ENCODE assay signal across 1 cellular context in the genomic region with DNA sequence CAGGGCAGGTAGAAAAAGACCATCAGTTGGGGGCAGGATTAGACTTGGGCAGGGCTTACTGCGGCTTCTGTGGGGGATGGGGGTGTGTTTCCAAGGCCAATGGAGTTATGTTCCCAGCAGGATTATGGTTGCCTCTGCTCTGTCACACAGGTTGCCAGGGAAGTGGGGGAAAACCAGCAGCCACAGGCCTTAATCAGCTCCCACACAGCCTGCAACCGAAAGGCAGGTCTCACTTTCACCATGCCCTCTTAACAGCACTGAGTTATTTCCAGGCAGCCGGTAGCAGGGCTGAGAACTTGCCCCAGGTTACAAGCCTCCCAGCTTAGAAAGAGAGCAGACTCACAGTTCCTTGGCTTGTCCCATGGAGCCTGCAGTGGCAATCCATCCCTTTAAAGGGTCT.
TF ChIP-seq lines count a peak whose summit lies in the region.

No MANE protein-coding gene starts in this region.

TF ChIP-seq in H1, 55 proteins besides CTCF, POLR2A, EP300 and RAD21:
- TF ChIP-seq POLR2AphosphoS5 (IDR thresholded peaks at IDR 0.05; ENCODE audit: low read depth, low read length) (no peak), MAX (IDR thresholded peaks at IDR 0.05) (no peak), SP4 (IDR thresholded peaks at IDR 0.05; ENCODE audit: low read length) (no peak), ASH2L (IDR thresholded peaks at IDR 0.05; ENCODE audit: low read length) (no peak), TAF1 (IDR thresholded peaks at IDR 0.05; ENCODE audit: low read depth, low read length) (no peak), JUN (IDR thresholded peaks at IDR 0.05; ENCODE audit: low read depth, low read length) (no peak), KDM1A (IDR thresholded peaks at IDR 0.05; ENCODE audit: borderline replicate concordance, low read length) (no peak), ZNF274 (IDR thresholded peaks at IDR 0.05; ENCODE audit: borderline replicate concordance, extremely low read depth, low read length) (no peak), BACH1 (IDR thresholded peaks at IDR 0.05; ENCODE audit: low read length) (no peak), RBBP5 (IDR thresholded peaks at IDR 0.05; ENCODE audit: borderline replicate concordance, low read depth, low read length) (no peak), NANOG (IDR thresholded peaks at IDR 0.05; ENCODE audit: insufficient read depth, low read depth, low read length, poor library complexity, severe bottlenecking) (no peak), CHD1 (IDR thresholded peaks at IDR 0.05; ENCODE audit: low read depth, low read length) (no peak), YY1 (IDR thresholded peaks at IDR 0.05; ENCODE audit: low read depth, low read length) (no peak)
- TF ChIP-seq, protein P1, sequence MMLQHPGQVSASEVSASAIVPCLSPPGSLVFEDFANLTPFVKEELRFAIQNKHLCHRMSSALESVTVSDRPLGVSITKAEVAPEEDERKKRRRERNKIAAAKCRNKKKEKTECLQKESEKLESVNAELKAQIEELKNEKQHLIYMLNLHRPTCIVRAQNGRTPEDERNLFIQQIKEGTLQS (IDR thresholded peaks at IDR 0.05; ENCODE audit: insufficient read depth, low read depth, low read length) = no peak
- TF ChIP-seq, protein P2, sequence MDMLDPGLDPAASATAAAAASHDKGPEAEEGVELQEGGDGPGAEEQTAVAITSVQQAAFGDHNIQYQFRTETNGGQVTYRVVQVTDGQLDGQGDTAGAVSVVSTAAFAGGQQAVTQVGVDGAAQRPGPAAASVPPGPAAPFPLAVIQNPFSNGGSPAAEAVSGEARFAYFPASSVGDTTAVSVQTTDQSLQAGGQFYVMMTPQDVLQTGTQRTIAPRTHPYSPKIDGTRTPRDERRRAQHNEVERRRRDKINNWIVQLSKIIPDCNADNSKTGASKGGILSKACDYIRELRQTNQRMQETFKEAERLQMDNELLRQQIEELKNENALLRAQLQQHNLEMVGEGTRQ (IDR thresholded peaks at IDR 0.05; ENCODE audit: low read length) = no peak
- TF ChIP-seq, protein P3, sequence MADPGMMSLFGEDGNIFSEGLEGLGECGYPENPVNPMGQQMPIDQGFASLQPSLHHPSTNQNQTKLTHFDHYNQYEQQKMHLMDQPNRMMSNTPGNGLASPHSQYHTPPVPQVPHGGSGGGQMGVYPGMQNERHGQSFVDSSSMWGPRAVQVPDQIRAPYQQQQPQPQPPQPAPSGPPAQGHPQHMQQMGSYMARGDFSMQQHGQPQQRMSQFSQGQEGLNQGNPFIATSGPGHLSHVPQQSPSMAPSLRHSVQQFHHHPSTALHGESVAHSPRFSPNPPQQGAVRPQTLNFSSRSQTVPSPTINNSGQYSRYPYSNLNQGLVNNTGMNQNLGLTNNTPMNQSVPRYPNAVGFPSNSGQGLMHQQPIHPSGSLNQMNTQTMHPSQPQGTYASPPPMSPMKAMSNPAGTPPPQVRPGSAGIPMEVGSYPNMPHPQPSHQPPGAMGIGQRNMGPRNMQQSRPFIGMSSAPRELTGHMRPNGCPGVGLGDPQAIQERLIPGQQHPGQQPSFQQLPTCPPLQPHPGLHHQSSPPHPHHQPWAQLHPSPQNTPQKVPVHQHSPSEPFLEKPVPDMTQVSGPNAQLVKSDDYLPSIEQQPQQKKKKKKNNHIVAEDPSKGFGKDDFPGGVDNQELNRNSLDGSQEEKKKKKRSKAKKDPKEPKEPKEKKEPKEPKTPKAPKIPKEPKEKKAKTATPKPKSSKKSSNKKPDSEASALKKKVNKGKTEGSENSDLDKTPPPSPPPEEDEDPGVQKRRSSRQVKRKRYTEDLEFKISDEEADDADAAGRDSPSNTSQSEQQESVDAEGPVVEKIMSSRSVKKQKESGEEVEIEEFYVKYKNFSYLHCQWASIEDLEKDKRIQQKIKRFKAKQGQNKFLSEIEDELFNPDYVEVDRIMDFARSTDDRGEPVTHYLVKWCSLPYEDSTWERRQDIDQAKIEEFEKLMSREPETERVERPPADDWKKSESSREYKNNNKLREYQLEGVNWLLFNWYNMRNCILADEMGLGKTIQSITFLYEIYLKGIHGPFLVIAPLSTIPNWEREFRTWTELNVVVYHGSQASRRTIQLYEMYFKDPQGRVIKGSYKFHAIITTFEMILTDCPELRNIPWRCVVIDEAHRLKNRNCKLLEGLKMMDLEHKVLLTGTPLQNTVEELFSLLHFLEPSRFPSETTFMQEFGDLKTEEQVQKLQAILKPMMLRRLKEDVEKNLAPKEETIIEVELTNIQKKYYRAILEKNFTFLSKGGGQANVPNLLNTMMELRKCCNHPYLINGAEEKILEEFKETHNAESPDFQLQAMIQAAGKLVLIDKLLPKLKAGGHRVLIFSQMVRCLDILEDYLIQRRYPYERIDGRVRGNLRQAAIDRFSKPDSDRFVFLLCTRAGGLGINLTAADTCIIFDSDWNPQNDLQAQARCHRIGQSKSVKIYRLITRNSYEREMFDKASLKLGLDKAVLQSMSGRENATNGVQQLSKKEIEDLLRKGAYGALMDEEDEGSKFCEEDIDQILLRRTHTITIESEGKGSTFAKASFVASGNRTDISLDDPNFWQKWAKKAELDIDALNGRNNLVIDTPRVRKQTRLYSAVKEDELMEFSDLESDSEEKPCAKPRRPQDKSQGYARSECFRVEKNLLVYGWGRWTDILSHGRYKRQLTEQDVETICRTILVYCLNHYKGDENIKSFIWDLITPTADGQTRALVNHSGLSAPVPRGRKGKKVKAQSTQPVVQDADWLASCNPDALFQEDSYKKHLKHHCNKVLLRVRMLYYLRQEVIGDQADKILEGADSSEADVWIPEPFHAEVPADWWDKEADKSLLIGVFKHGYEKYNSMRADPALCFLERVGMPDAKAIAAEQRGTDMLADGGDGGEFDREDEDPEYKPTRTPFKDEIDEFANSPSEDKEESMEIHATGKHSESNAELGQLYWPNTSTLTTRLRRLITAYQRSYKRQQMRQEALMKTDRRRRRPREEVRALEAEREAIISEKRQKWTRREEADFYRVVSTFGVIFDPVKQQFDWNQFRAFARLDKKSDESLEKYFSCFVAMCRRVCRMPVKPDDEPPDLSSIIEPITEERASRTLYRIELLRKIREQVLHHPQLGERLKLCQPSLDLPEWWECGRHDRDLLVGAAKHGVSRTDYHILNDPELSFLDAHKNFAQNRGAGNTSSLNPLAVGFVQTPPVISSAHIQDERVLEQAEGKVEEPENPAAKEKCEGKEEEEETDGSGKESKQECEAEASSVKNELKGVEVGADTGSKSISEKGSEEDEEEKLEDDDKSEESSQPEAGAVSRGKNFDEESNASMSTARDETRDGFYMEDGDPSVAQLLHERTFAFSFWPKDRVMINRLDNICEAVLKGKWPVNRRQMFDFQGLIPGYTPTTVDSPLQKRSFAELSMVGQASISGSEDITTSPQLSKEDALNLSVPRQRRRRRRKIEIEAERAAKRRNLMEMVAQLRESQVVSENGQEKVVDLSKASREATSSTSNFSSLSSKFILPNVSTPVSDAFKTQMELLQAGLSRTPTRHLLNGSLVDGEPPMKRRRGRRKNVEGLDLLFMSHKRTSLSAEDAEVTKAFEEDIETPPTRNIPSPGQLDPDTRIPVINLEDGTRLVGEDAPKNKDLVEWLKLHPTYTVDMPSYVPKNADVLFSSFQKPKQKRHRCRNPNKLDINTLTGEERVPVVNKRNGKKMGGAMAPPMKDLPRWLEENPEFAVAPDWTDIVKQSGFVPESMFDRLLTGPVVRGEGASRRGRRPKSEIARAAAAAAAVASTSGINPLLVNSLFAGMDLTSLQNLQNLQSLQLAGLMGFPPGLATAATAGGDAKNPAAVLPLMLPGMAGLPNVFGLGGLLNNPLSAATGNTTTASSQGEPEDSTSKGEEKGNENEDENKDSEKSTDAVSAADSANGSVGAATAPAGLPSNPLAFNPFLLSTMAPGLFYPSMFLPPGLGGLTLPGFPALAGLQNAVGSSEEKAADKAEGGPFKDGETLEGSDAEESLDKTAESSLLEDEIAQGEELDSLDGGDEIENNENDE (IDR thresholded peaks at IDR 0.05; ENCODE audit: insufficient replicate concordance, low read length) = no peak
- TF ChIP-seq, protein P4, sequence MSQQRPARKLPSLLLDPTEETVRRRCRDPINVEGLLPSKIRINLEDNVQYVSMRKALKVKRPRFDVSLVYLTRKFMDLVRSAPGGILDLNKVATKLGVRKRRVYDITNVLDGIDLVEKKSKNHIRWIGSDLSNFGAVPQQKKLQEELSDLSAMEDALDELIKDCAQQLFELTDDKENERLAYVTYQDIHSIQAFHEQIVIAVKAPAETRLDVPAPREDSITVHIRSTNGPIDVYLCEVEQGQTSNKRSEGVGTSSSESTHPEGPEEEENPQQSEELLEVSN (IDR thresholded peaks at IDR 0.05) = no peak
